In genomic region chr9:114685951-114686350, GRCh38 we compare ENCODE assay signal across 19 cellular contexts. TPM values are rescaled to one million over a fixed set of nuclear protein-coding genes. Genes with fewer than 3 reads are reported as not detected.
"Had no signal": no experiment of that assay in that cellular context is flagged by ENCODE, and none has a peak within 500 bp of the region (broad histone marks: within the 10 kb centered on the region; RNA-seq: fewer than 3 reads in every experiment).

No MANE protein-coding gene starts in this region.

- H3K9me3 Mint-ChIP-seq: brain; dendritic cell treated with granulocyte-macrophage colony-stimulating factor and Interleukin-4, amounts not matched to agents 40 ng/mL and 50 ng/mL, for 4 days had no signal

- H3K4me1 Mint-ChIP-seq: neural crest cell had no signal

- H3K4me3 Mint-ChIP-seq: brain; dendritic cell treated with granulocyte-macrophage colony-stimulating factor and Interleukin-4, amounts not matched to agents 40 ng/mL and 50 ng/mL, for 4 days; neural crest cell had no signal

- H3K27ac Mint-ChIP-seq: brain; dendritic cell treated with granulocyte-macrophage colony-stimulating factor and Interleukin-4, amounts not matched to agents 40 ng/mL and 50 ng/mL, for 4 days had no signal

- H3K36me3 Mint-ChIP-seq: brain had no signal

- ATAC-seq: esophagus mucosa had no signal

- DNase-seq: activated CD4-positive, alpha-beta T cell treated with anti-CD3 and anti-CD28 coated beads for 1 hour; activated effector memory CD4-positive, alpha-beta T cell treated with anti-CD3 and anti-CD28 coated beads, Interleukin-2, amount 50 U/mL, for 16 hours; amygdala; cerebellar nuclear complex; hypothalamus; kidney glomerular epithelial cell; SJCRH30; stimulated activated CD4-positive, alpha-beta T cell treated with anti-CD3 and anti-CD28 coated beads, Interleukin-2, amount 100 ng/mL, for 48 hours; T-helper 9 cell had no signal

RNA-seq across cellular contexts. Expression of gene TEX48, which starts 4.0 kb away (rescaled TPM):
- total RNA-seq: esophagus mucosa, glomerular endothelial cell, liver, mesenteric fat pad, neural crest cell, osteocyte, SJCRH30, tibial nerve, vagina had no signal

RNA-seq across cellular contexts. Expression of gene TEX53, which starts 28.3 kb away (rescaled TPM):
- total RNA-seq: esophagus mucosa, glomerular endothelial cell, liver, mesenteric fat pad, neural crest cell, osteocyte, SJCRH30, tibial nerve, vagina had no signal
